Comparison of ENCODE assay signal across 27 cellular contexts in the genomic region with DNA sequence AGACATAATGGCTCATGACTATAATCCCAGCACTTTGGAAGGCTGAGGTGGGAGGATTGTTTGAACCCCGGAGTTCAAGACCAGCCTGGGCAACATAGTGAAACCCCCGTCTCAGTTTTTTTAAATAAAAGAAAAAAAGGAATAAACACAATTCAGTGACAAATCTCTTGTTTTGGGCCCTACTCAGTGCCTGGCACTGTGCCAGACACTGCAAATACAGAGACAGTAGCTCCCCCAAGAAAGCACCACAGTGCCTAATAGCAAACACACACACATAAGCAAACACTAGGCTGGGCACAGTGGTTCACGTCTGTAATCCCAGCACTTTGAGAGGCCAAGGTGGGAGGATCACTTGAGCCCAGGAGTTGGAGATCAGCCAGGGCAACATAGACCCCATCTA.
"Had no signal": no experiment of that assay in that cellular context is flagged by ENCODE, and none has a peak within 500 bp of the region (broad histone marks: within the 10 kb centered on the region; RNA-seq: fewer than 3 reads in every experiment).

No MANE protein-coding gene starts in this region.

- ATAC-seq: activated T-cell treated with anti-CD3 and anti-CD28 coated beads, Interleukin-2, amount 50 U/mL, for 72 hours; effector memory CD8-positive, alpha-beta T cell; gastroesophageal sphincter; left ventricle myocardium superior; naive thymus-derived CD4-positive, alpha-beta T cell; psoas muscle had no signal

- H3K9me3 ChIP-seq: gastroesophageal sphincter, psoas muscle, right atrium auricular region, thoracic aorta, uterus had no signal

- H3K9ac ChIP-seq: parathyroid adenoma had no signal

- FAIRE-seq: keratinocyte had no signal

- H3K79me2 ChIP-seq: parathyroid adenoma had no signal

- H3K9me3 Mint-ChIP-seq: activated naive CD4-positive, alpha-beta T cell treated with anti-CD3 and anti-CD28 coated beads, Interleukin-2, amount 10 ng/mL, durations not matched to agents 7 days and 5 days; activated T-cell treated with anti-CD3 and anti-CD28 coated beads, Interleukin-2, amount 50 U/mL, for 72 hours; effector memory CD8-positive, alpha-beta T cell; type B pancreatic cell had no signal

- H3K27ac ChIP-seq: gastroesophageal sphincter, parathyroid adenoma, psoas muscle, right atrium auricular region, thoracic aorta, uterus had no signal

- H3K4me1 ChIP-seq: gastroesophageal sphincter, parathyroid adenoma, psoas muscle, right atrium auricular region, uterus had no signal

- H3K36me3 ChIP-seq: gastroesophageal sphincter, right atrium auricular region, thoracic aorta, uterus had no signal

- H3K27ac Mint-ChIP-seq: activated naive CD4-positive, alpha-beta T cell treated with anti-CD3 and anti-CD28 coated beads, Interleukin-2, amount 10 ng/mL, durations not matched to agents 7 days and 5 days; activated T-cell treated with anti-CD3 and anti-CD28 coated beads, Interleukin-2, amount 50 U/mL, for 72 hours; effector memory CD8-positive, alpha-beta T cell; type B pancreatic cell had no signal

- H3K4me3 ChIP-seq: gastroesophageal sphincter, psoas muscle, right atrium auricular region, thoracic aorta, uterus had no signal

- H2AFZ ChIP-seq: parathyroid adenoma had no signal

- H3K4me3 Mint-ChIP-seq: activated naive CD4-positive, alpha-beta T cell treated with anti-CD3 and anti-CD28 coated beads, Interleukin-2, amount 10 ng/mL, durations not matched to agents 7 days and 5 days; activated T-cell treated with anti-CD3 and anti-CD28 coated beads, Interleukin-2, amount 50 U/mL, for 72 hours; effector memory CD8-positive, alpha-beta T cell; naive thymus-derived CD4-positive, alpha-beta T cell; type B pancreatic cell had no signal

- H3K27me3 ChIP-seq: gastroesophageal sphincter, right atrium auricular region, uterus had no signal

- DNase-seq: activated CD4-positive, alpha-beta T cell treated with anti-CD3 and anti-CD28 coated beads for 4 hours; activated CD4-positive, alpha-beta T cell treated with anti-CD3 and anti-CD28 coated beads, Interleukin-2, amount 50 U/mL, for 4 hours; activated effector memory CD4-positive, alpha-beta T cell treated with Interleukin-2 at 50 U/mL for 16 hours; activated naive CD4-positive, alpha-beta T cell treated with anti-CD3 and anti-CD28 coated beads, Interleukin-2, amount 10 ng/mL, durations not matched to agents 7 days and 5 days; activated T-cell treated with anti-CD3 and anti-CD28 coated beads for 4 hours; activated T-cell treated with anti-CD3 and anti-CD28 coated beads, Interleukin-2, amount 50 U/mL, for 72 hours; amygdala; caudate nucleus; cortex of kidney; effector memory CD8-positive, alpha-beta T cell; erythroblast; head of caudate nucleus; hippocampal formation; left cardiac atrium; left ventricle myocardium superior; naive thymus-derived CD4-positive, alpha-beta T cell; psoas muscle; stimulated activated CD4-positive, alpha-beta T cell treated with anti-CD3 and anti-CD28 coated beads, Interleukin-15, amount 100 ng/mL, for 24 hours; stimulated activated CD4-positive, alpha-beta T cell treated with anti-CD3 and anti-CD28 coated beads, Interleukin-2, amount 100 ng/mL, for 24 hours; stimulated activated naive CD4-positive, alpha-beta T cell treated with Interleukin-2 at 50 U/mL for 16 hours; uterus had no signal
